23 cellular contexts compared by ENCODE assay signal in genomic region chr12:99647453-99647852, GRCh38. TPM values are rescaled to one million over a fixed set of nuclear protein-coding genes. Genes with fewer than 3 reads are reported as not detected.
A peak's percentile ranks its signal among the peaks of the same experiment; 100 is the strongest.
DNase-seq lines count a peak whose midpoint lies in the region; ATAC-seq and TF ChIP-seq lines count a peak whose summit lies in the region.
"Had no signal": no experiment of that assay in that cellular context is flagged by ENCODE, and none has a peak within 500 bp of the region (broad histone marks: within the 10 kb centered on the region; RNA-seq: fewer than 3 reads in every experiment).

TSS of gene GARIN6 (plus strand) at chr12:99647753. CDS start at chr12:99648175, 422 bp downstream.

- no peaks in the 10 kb centered on the region for H3K27me3 Mint-ChIP-seq in stimulated activated naive CD8-positive, alpha-beta T cell treated with anti-CD3 and anti-CD28 coated beads, Interleukin-15, amount 100 ng/mL, for 72 hours
- H3K27me3 Mint-ChIP-seq: CD4-positive, alpha-beta T cell; CD8-positive, alpha-beta memory T cell had no signal

- H3K4me1 ChIP-seq in neuronal stem cell (ENCODE audit: control insufficient read depth in 2 of 2, insufficient read depth in 1 of 2, low read depth in 1 of 2, low read length in 2 of 2) = no peaks in the 10 kb centered on the region
- no peaks in the 10 kb centered on the region for H3K4me1 ChIP-seq in upper lobe of right lung
- H3K4me1 ChIP-seq: A549; BE2C; BLaER1 treated with 17β-estradiol and CSF1 and Interleukin-3, amounts not matched to agents 10 nM and 100 nM had no signal

- peak; percentile 20 for ATAC-seq in stimulated activated naive CD8-positive, alpha-beta T cell treated with anti-CD3 and anti-CD28 coated beads, Interleukin-15, amount 100 ng/mL, for 72 hours
- no peak for ATAC-seq in stimulated activated naive CD8-positive, alpha-beta T cell treated with anti-CD3 and anti-CD28 coated beads, Interleukin-15, Interleukin-2, amounts not matched to agents 100 U/mL and 50 U/mL, for 24 hours
- peak; percentile 30 for ATAC-seq in upper lobe of right lung
- ATAC-seq: A549, GM12878 had no signal

- no peak within 1 kb of the TSS for H2BK120ac ChIP-seq in neuronal stem cell (ENCODE audit: low read depth, low read length)

- H3K36me3 ChIP-seq in neuronal stem cell (replicated peaks in 1 of 2; ENCODE audit: control insufficient read depth in 2 of 2, insufficient read depth in 2 of 2, low read length in 2 of 2) (no peaks in the 10 kb centered on the region), upper lobe of right lung (no peaks in the 10 kb centered on the region)
- H3K36me3 ChIP-seq: BE2C had no signal

- no peak within 1 kb of the TSS for H3K18ac ChIP-seq in neuronal stem cell (ENCODE audit: low read length)

- H2BK15ac ChIP-seq in neuronal stem cell (ENCODE audit: low read length) = no peak within 1 kb of the TSS

- H3K79me1 ChIP-seq in neuronal stem cell (ENCODE audit: low read depth, low read length) = no peaks in the 10 kb centered on the region

- no peak within 1 kb of the TSS for H3K23ac ChIP-seq in neuronal stem cell (ENCODE audit: low read depth, low read length, poor library complexity)

- H3K9ac ChIP-seq in neuronal stem cell (ENCODE audit: low read depth, low read length, poor library complexity) = no peak within 1 kb of the TSS
- H3K9ac ChIP-seq: BLaER1 treated with 17β-estradiol and CSF1 and Interleukin-3, amounts not matched to agents 10 nM and 100 nM had no signal

- no peak within 1 kb of the TSS for H4K91ac ChIP-seq in neuronal stem cell (ENCODE audit: low read depth, low read length, poor library complexity)

- H3K4me3 Mint-ChIP-seq in stimulated activated naive CD8-positive, alpha-beta T cell treated with anti-CD3 and anti-CD28 coated beads, Interleukin-15, amount 100 ng/mL, for 72 hours = no peak within 1 kb of the TSS
- H3K4me3 Mint-ChIP-seq: CD14-positive monocyte; CD4-positive, alpha-beta T cell; CD8-positive, alpha-beta memory T cell had no signal

- no peak within 1 kb of the TSS for H2AFZ ChIP-seq in neuronal stem cell (ENCODE audit: low read length)

- H4K8ac ChIP-seq in neuronal stem cell (ENCODE audit: low read depth, low read length) = no peak within 1 kb of the TSS

- no peaks in the 10 kb centered on the region for H3K27me3 ChIP-seq in neuronal stem cell (ENCODE audit: control insufficient read depth in 3 of 3, insufficient read depth in 3 of 3, low read depth in 1 of 3, low read length in 3 of 3)
- no peaks in the 10 kb centered on the region for H3K27me3 ChIP-seq in upper lobe of right lung
- H3K27me3 ChIP-seq: BE2C; BLaER1 treated with 17β-estradiol and CSF1 and Interleukin-3, amounts not matched to agents 10 nM and 100 nM had no signal

- H2BK12ac ChIP-seq in neuronal stem cell (ENCODE audit: low read length) = no peak within 1 kb of the TSS

- peaks cover 0 to 4% of the 10 kb centered on the region in 2 donors for H3K9me3 Mint-ChIP-seq in stimulated activated naive CD8-positive, alpha-beta T cell treated with anti-CD3 and anti-CD28 coated beads, Interleukin-15, amount 100 ng/mL, for 72 hours
- H3K9me3 Mint-ChIP-seq: CD14-positive monocyte; CD4-positive, alpha-beta T cell had no signal

- H3K27ac ChIP-seq in neuronal stem cell (replicated peaks; ENCODE audit: low read length) = no peak within 1 kb of the TSS
- H3K27ac ChIP-seq in upper lobe of right lung = no peak within 1 kb of the TSS
- H3K27ac ChIP-seq: 22Rv1; A549; BLaER1 treated with 17β-estradiol and CSF1 and Interleukin-3, amounts not matched to agents 10 nM and 100 nM had no signal

- DNase-seq in stimulated activated naive CD8-positive, alpha-beta T cell treated with anti-CD3 and anti-CD28 coated beads, Interleukin-15, amount 100 ng/mL, for 72 hours = no peak
- no peak for DNase-seq in stimulated activated naive CD8-positive, alpha-beta T cell treated with anti-CD3 and anti-CD28 coated beads, Interleukin-15, Interleukin-2, amounts not matched to agents 100 U/mL and 50 U/mL, for 24 hours
- DNase-seq in neuronal stem cell (ENCODE audit: low spot score) = no peak
- no peak for DNase-seq in upper lobe of right lung
- DNase-seq in activated CD8-positive, alpha-beta memory T cell treated with anti-CD3 and anti-CD28 coated beads, Interleukin-2, amount 50 U/mL, for 48 hours = no peak
- no peak for DNase-seq in NCI-H1105 treated with DMSO at 0.1 percent for 48 hours (lab: John Stamatoyannopoulos, UW)
- DNase-seq: ACHN; AML-193; BE2C; CD4-positive, alpha-beta T cell; CD8-positive, alpha-beta memory T cell; DMS 273 treated with DMSO at 0.1 percent for 48 hours; DMS79; EL; GDM1; GOT3; H7; HCEC 1CT had no signal

- H3K4me2 ChIP-seq in neuronal stem cell (ENCODE audit: insufficient read depth, low read length, poor library complexity, severe bottlenecking) = no peak within 1 kb of the TSS
- H3K4me2 ChIP-seq: A549; BLaER1 treated with 17β-estradiol and CSF1 and Interleukin-3, amounts not matched to agents 10 nM and 100 nM had no signal

- H2AK5ac ChIP-seq in neuronal stem cell (ENCODE audit: low read depth, low read length) = no peak within 1 kb of the TSS

- WGBS in neuronal stem cell (ENCODE audit: extremely low coverage in 2 of 2, insufficient read length in 2 of 2, insufficient replicate concordance in 1 of 2), 2 donors = no CpG with 5 or more reads among the region's 4 CpGs

- intact Hi-C loops in upper lobe of right lung (cut with DNase I) = no loop called here

- H3K27ac Mint-ChIP-seq in stimulated activated naive CD8-positive, alpha-beta T cell treated with anti-CD3 and anti-CD28 coated beads, Interleukin-15, amount 100 ng/mL, for 72 hours = peak within 1 kb of the TSS in 1 of 2 donors; percentile 19
- H3K27ac Mint-ChIP-seq: CD4-positive, alpha-beta T cell; CD8-positive, alpha-beta memory T cell had no signal

- no peak within 1 kb of the TSS for H3K4me3 ChIP-seq in neuronal stem cell (ENCODE audit: low read length in 2 of 2)
- H3K4me3 ChIP-seq in upper lobe of right lung = no peak within 1 kb of the TSS
- H3K4me3 ChIP-seq: A549; BLaER1 treated with 17β-estradiol and CSF1 and Interleukin-3, amounts not matched to agents 10 nM and 100 nM; GM12878 had no signal

- H3K14ac ChIP-seq in neuronal stem cell (ENCODE audit: low read length) = peak within 1 kb of the TSS; percentile 10

- H3K9me3 ChIP-seq in neuronal stem cell (replicated peaks in 1 of 2; ENCODE audit: control insufficient read depth in 2 of 2, insufficient read depth in 1 of 2, low read depth in 1 of 2, low read length in 2 of 2) = no peaks in the 10 kb centered on the region
- H3K9me3 ChIP-seq in upper lobe of right lung = no peaks in the 10 kb centered on the region
- H3K9me3 ChIP-seq: A549, BE2C had no signal

- no peak within 1 kb of the TSS for H2BK5ac ChIP-seq in neuronal stem cell (ENCODE audit: low read length)

- TF ChIP-seq CTCF in upper lobe of right lung (IDR thresholded peaks at IDR 0.05) = no peak

- H3K4ac ChIP-seq in neuronal stem cell (ENCODE audit: low read length) = no peak within 1 kb of the TSS

- H3K4me1 Mint-ChIP-seq in stimulated activated naive CD8-positive, alpha-beta T cell treated with anti-CD3 and anti-CD28 coated beads, Interleukin-15, amount 100 ng/mL, for 72 hours = no peaks in the 10 kb centered on the region
- H3K4me1 Mint-ChIP-seq: CD14-positive monocyte; CD8-positive, alpha-beta memory T cell had no signal

RNA-seq across cellular contexts. Expression of gene GARIN6, which starts in this region (rescaled TPM):
- polyA plus RNA-seq in neuronal stem cell (2013, experiment 1 of 2) = not detected
- not detected for polyA plus RNA-seq in neuronal stem cell (2013, experiment 2 of 2)
- not detected for total RNA-seq in upper lobe of right lung
- total RNA-seq: CD4-positive, alpha-beta T cell; CD8-positive, alpha-beta memory T cell; GM12878; H7 had no signal
- polyA plus RNA-seq: A549; CD14-positive monocyte; CD8-positive, alpha-beta memory T cell; GM12878 had no signal

Comparison
In these comparisons a context has a peak if more than half of its experiments do, and no peak if none do; other contexts are left out.
1. Peak in ATAC-seq in upper lobe of right lung; RNA of the gene not detected or under 1 TPM.